13 cellular contexts compared by ENCODE assay signal in the genomic region with DNA sequence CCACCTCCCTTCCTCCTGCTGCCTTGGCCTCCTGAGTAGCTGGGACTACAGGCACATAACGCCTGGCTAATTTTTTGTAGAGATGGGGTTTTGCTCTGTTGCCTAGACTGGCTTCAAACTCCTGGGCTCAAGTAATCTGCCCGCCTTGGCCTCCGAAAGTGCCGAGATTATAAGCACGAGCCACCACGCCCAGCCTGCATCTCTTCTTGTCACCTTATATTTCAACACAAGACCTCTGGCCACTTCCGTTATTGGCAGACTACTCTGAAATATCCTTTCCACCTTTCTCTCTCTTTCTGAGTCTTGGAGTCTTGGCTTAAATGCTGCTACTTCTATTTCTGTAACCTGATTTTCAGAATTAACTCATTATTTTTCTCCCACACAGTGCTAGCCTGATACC. TPM values are rescaled to one million over a fixed set of nuclear protein-coding genes. Genes with fewer than 3 reads are reported as not detected.
DNase-seq lines count a peak whose midpoint lies in the region; ATAC-seq and TF ChIP-seq lines count a peak whose summit lies in the region.
"Had no signal": no experiment of that assay in that cellular context is flagged by ENCODE, and none has a peak within 500 bp of the region (broad histone marks: within the 10 kb centered on the region; RNA-seq: fewer than 3 reads in every experiment).

No MANE protein-coding gene starts in this region.

- TF ChIP-seq CTCF in brain (conservative IDR thresholded peaks at IDR 0.05) = no peak
- no peak for TF ChIP-seq CTCF in gastrocnemius medialis (IDR thresholded peaks at IDR 0.05 in 4 of 5, conservative IDR thresholded peaks at IDR 0.05 in 1 of 5)

- no peak overlapping the region for H3K4me3 ChIP-seq in gastrocnemius medialis
- H3K4me3 ChIP-seq: heart right ventricle had no signal

- H3K27me3 ChIP-seq in gastrocnemius medialis = no peaks in the 10 kb centered on the region
- H3K27me3 ChIP-seq: heart right ventricle had no signal

- peaks cover 54 to 71% of the 10 kb centered on the region in 2 donors for H3K4me1 ChIP-seq in gastrocnemius medialis

- H3K9me3 ChIP-seq in gastrocnemius medialis = no peaks in the 10 kb centered on the region
- H3K9me3 ChIP-seq: heart right ventricle had no signal

- H3K36me3 Mint-ChIP-seq in activated CD8-positive, alpha-beta memory T cell treated with anti-CD3 and anti-CD28 coated beads, Interleukin-2, amount 10 ng/mL, durations not matched to agents 7 days and 5 days = peaks cover 36% of the 10 kb centered on the region
- H3K36me3 Mint-ChIP-seq in brain = peaks cover 74% of the 10 kb centered on the region

- H3K27ac Mint-ChIP-seq in activated CD8-positive, alpha-beta memory T cell treated with anti-CD3 and anti-CD28 coated beads, Interleukin-2, amount 10 ng/mL, durations not matched to agents 7 days and 5 days = peak overlapping the region; percentile 79
- peak overlapping the region in 4 of 5 experiments; percentile 16 to 40 (median 32) for H3K27ac Mint-ChIP-seq in brain

- H3K9me3 Mint-ChIP-seq in activated CD8-positive, alpha-beta memory T cell treated with anti-CD3 and anti-CD28 coated beads, Interleukin-2, amount 10 ng/mL, durations not matched to agents 7 days and 5 days (ENCODE audit: low read depth) = peaks cover 1% of the 10 kb centered on the region
- H3K9me3 Mint-ChIP-seq in brain = peaks cover 4 to 16% (median 11%) of the 10 kb centered on the region in 5 experiments

- H3K27ac ChIP-seq in gastrocnemius medialis = peak overlapping the region; percentile 84 to 100 (median 98)

- no peak for TF ChIP-seq POLR2A in gastrocnemius medialis (IDR thresholded peaks at IDR 0.05)

- peak; percentile 52 for DNase-seq in activated CD8-positive, alpha-beta memory T cell treated with anti-CD3 and anti-CD28 coated beads, Interleukin-2, amount 10 ng/mL, durations not matched to agents 7 days and 5 days
- no peak for DNase-seq in activated CD8-positive, alpha-beta memory T cell treated with anti-CD3 and anti-CD28 coated beads for 24 hours
- DNase-seq in NOMO-1 (lab: John Stamatoyannopoulos, UW; ENCODE audit: unreplicated experiment in 2 of 2) (peak; percentile 74 to 85), gastrocnemius medialis (peak; percentile 67 to 80), NCI-H1436 (lab: John Stamatoyannopoulos, UW) (no peak)
- no peak for DNase-seq in NK-92 treated with Interleukin-12 subunit alpha and Interleukin-12 subunit beta, amount 100 ng/mL, for 24 hours (lab: John Stamatoyannopoulos, UW)
- DNase-seq: cortex of kidney; GDM1; heart right ventricle; stimulated activated CD4-positive, alpha-beta T cell treated with anti-CD3 and anti-CD28 coated beads, Interleukin-2, amount 100 ng/mL, for 24 hours; stimulated activated CD8-positive, alpha-beta memory T cell treated with anti-CD3 and anti-CD28 coated beads, Interleukin-4, amount 100 ng/mL, for 48 hours had no signal

- H3K4me3 Mint-ChIP-seq in activated CD8-positive, alpha-beta memory T cell treated with anti-CD3 and anti-CD28 coated beads, Interleukin-2, amount 10 ng/mL, durations not matched to agents 7 days and 5 days = peak overlapping the region; percentile 5
- peak overlapping the region in 1 of 5 experiments; percentile 62 for H3K4me3 Mint-ChIP-seq in brain

- in situ Hi-C loops in gastrocnemius medialis (cut with MboI; ENCODE audit: low sequenced_read_pairs in 4 of 4) = loop anchor here in 1 of 4 donors (10.0 kb wide), 1 partner anchor 67 kb away; no protein-coding TSS in a partner anchor

- H3K27me3 Mint-ChIP-seq in activated CD8-positive, alpha-beta memory T cell treated with anti-CD3 and anti-CD28 coated beads, Interleukin-2, amount 10 ng/mL, durations not matched to agents 7 days and 5 days = no peaks in the 10 kb centered on the region
- H3K27me3 Mint-ChIP-seq in brain = no peaks in the 10 kb centered on the region

- intact Hi-C loops in gastrocnemius medialis (cut with DNase I; ENCODE audit: low total_unique reads) = no loop called here

- CTCF ChIA-PET in activated CD8-positive, alpha-beta memory T cell treated with anti-CD3 and anti-CD28 coated beads, Interleukin-2, amount 10 ng/mL, durations not matched to agents 7 days and 5 days (lab: Charles Lee) = no interaction called here

- ATAC-seq in activated CD8-positive, alpha-beta memory T cell treated with anti-CD3 and anti-CD28 coated beads, Interleukin-2, amount 10 ng/mL, durations not matched to agents 7 days and 5 days = no peak
- peak; percentile 64 to 65 for ATAC-seq in gastrocnemius medialis
- no peak for ATAC-seq in HG02763 (IDR thresholded peaks at IDR 0.05; ENCODE audit: unreplicated experiment)
- ATAC-seq: heart right ventricle had no signal

- H3K4me1 Mint-ChIP-seq in activated CD8-positive, alpha-beta memory T cell treated with anti-CD3 and anti-CD28 coated beads, Interleukin-2, amount 10 ng/mL, durations not matched to agents 7 days and 5 days = peaks cover 51% of the 10 kb centered on the region
- H3K4me1 Mint-ChIP-seq in brain = peaks cover 70% of the 10 kb centered on the region

- no peaks in the 10 kb centered on the region for H3K36me3 ChIP-seq in gastrocnemius medialis

RNA-seq across cellular contexts. Expression of gene KIAA0232, which starts 5.6 kb away (rescaled TPM):
- 10 to 100 TPM; 17.5 to 19.8 TPM for total RNA-seq in activated CD8-positive, alpha-beta memory T cell treated with anti-CD3 and anti-CD28 coated beads, Interleukin-2, amount 10 ng/mL, durations not matched to agents 7 days and 5 days
- 11.3 TPM for polyA plus RNA-seq in brain (ENCODE audit: insufficient read depth, low read depth, low replicate concordance)
- 10 to 100 TPM; 39.1 to 66.4 (median 60.4) TPM for total RNA-seq in gastrocnemius medialis

Comparison
In these comparisons a context has a peak if more than half of its experiments do, and no peak if none do; other contexts are left out.
1. DNase-seq: peak in activated CD8-positive, alpha-beta memory T cell treated with anti-CD3 and anti-CD28 coated beads, Interleukin-2, amount 10 ng/mL, durations not matched to agents 7 days and 5 days (single experiment), NOMO-1 (2 of 2) and gastrocnemius medialis (2 of 2); none in activated CD8-positive, alpha-beta memory T cell treated with anti-CD3 and anti-CD28 coated beads for 24 hours (single experiment), NK-92 treated with Interleukin-12 subunit alpha and Interleukin-12 subunit beta, amount 100 ng/mL, for 24 hours (single experiment) and NCI-H1436 (single experiment).
2. ATAC-seq: peak in gastrocnemius medialis (2 of 2); none in activated CD8-positive, alpha-beta memory T cell treated with anti-CD3 and anti-CD28 coated beads, Interleukin-2, amount 10 ng/mL, durations not matched to agents 7 days and 5 days (single experiment) and HG02763 (single experiment).